2 cellular contexts compared by ENCODE assay signal in the genomic region with DNA sequence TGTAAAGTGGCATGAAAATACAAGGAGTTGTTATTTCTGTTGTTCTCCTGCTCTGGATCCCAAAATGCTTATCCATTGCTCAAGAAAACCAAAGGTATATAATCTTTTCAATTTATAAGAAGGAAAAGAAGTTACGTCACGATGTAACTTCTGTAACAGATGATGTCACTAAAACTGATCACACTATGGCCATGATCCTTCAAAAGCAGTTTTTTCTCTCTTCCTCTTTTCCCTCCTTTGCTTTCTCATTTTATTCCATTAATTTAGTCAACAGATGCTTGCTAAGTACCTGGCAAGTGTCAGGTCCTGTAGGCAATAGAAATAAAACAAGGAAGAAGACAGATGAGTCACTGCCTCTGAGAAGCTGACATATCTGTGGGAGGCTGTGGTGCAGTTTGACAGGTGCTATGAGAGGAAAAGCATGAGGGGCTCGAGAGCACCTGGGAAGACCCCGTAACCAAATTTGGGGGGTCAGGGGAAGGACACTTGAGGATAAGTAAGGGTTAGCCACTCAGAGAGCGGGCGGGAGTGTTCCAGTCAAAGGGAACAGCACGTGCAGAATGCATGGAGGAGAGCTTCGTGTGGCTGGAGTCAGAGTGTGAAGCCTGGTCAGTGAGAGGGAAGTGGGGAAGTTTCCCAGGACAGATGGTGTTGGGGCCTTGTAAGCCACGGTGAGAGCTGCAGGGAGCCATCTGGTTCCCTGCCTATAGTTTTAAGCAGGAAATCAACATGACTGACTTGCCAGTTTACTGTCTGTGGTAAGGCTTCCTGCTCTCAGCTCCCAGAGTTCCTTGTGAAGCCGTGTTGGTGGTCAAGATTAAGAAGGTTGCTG.
TF ChIP-seq lines count a peak whose summit lies in the region.

No MANE protein-coding gene starts in this region.

TF ChIP-seq in HepG2, 621 proteins besides CTCF, POLR2A, EP300 and RAD21:
- TF ChIP-seq ZNF780A (CRISPR knock-in tag; IDR thresholded peaks at IDR 0.05) (no peak), ARNT (IDR thresholded peaks at IDR 0.05) (no peak), ATF7 (IDR thresholded peaks at IDR 0.05) (peak; percentile 82), ATF7 (CRISPR knock-in tag; IDR thresholded peaks at IDR 0.05) (no peak), CREB1 (IDR thresholded peaks at IDR 0.05) (peak; percentile 30; the same call in 1 of the 2 replicates), CREB1 (CRISPR knock-in tag; IDR thresholded peaks at IDR 0.05) (no peak), ZNF75D (CRISPR knock-in tag; IDR thresholded peaks at IDR 0.05; ENCODE audit: borderline replicate concordance) (no peak)
- TF ChIP-seq, protein P1, sequence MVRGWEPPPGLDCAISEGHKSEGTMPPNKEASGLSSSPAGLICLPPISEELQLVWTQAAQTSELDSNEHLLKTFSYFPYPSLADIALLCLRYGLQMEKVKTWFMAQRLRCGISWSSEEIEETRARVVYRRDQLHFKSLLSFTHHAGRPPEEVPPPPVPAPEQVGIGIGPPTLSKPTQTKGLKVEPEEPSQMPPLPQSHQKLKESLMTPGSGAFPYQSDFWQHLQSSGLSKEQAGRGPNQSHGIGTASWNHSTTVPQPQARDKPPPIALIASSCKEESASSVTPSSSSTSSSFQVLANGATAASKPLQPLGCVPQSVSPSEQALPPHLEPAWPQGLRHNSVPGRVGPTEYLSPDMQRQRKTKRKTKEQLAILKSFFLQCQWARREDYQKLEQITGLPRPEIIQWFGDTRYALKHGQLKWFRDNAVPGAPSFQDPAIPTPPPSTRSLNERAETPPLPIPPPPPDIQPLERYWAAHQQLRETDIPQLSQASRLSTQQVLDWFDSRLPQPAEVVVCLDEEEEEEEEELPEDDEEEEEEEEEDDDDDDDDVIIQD (CRISPR knock-in tag; IDR thresholded peaks at IDR 0.05; ENCODE audit: low read depth), result no peak

TF ChIP-seq in H1, 55 proteins besides CTCF, POLR2A, EP300 and RAD21:
- TF ChIP-seq POU5F1 (IDR thresholded peaks at IDR 0.05; ENCODE audit: low read depth, low read length) (no peak), SIN3A (conservative IDR thresholded peaks at IDR 0.05 in 1 of 2, IDR thresholded peaks at IDR 0.05 in 1 of 2; ENCODE audit: low read depth in 1 of 2, low read length in 2 of 2) (no peak), EGR1 (IDR thresholded peaks at IDR 0.05; ENCODE audit: borderline replicate concordance, low read depth, low read length) (no peak), SAP30 (IDR thresholded peaks at IDR 0.05; ENCODE audit: insufficient read depth, insufficient replicate concordance, low read length) (no peak), SIRT6 (IDR thresholded peaks at IDR 0.05; ENCODE audit: low read length) (no peak), CBX5 (IDR thresholded peaks at IDR 0.05; ENCODE audit: low read depth, low read length) (no peak), BCL11A (IDR thresholded peaks at IDR 0.05; ENCODE audit: low read depth in 2 of 2, low read length in 2 of 2) (no peak)
- TF ChIP-seq, protein P2, sequence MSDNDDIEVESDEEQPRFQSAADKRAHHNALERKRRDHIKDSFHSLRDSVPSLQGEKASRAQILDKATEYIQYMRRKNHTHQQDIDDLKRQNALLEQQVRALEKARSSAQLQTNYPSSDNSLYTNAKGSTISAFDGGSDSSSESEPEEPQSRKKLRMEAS (IDR thresholded peaks at IDR 0.05), result peak; percentile 57
- TF ChIP-seq, protein P3, sequence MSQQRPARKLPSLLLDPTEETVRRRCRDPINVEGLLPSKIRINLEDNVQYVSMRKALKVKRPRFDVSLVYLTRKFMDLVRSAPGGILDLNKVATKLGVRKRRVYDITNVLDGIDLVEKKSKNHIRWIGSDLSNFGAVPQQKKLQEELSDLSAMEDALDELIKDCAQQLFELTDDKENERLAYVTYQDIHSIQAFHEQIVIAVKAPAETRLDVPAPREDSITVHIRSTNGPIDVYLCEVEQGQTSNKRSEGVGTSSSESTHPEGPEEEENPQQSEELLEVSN (IDR thresholded peaks at IDR 0.05), result peak; percentile 78
TF ChIP-seq in H1: peak in this region for 2.
